ENCODE assay signal across 27 cellular contexts in genomic region chr10:95209509-95210127, GRCh38. TPM values are rescaled to one million over a fixed set of nuclear protein-coding genes. Genes with fewer than 3 reads are reported as not detected.
"Had no signal": no experiment of that assay in that cellular context is flagged by ENCODE, and none has a peak within 500 bp of the region (broad histone marks: within the 10 kb centered on the region; RNA-seq: fewer than 3 reads in every experiment).

No MANE protein-coding gene starts in this region.

- H3K36me3 ChIP-seq: gastrocnemius medialis, left ventricle myocardium inferior, suprapubic skin, transverse colon, uterus had no signal

- H3K4me3 Mint-ChIP-seq: activated CD4-positive, alpha-beta T cell treated with anti-CD3 and anti-CD28 coated beads, Interleukin-2, amount 10 ng/mL, durations not matched to agents 24 days and 14 days; activated CD8-positive, alpha-beta T cell treated with anti-CD3 and anti-CD28 coated beads for 36 hours; activated naive CD4-positive, alpha-beta T cell treated with anti-CD3 and anti-CD28 coated beads for 36 hours; stimulated activated naive CD8-positive, alpha-beta T cell treated with anti-CD3 and anti-CD28 coated beads, Interleukin-15, amount 100 ng/mL, for 72 hours; T-helper 2 cell treated with Interferon-gamma antibody and Interleukin-4, amounts not matched to agents 5 μg/mL and 100 μg/mL, for 36 hours had no signal

- H3K9me3 Mint-ChIP-seq: activated CD4-positive, alpha-beta T cell treated with anti-CD3 and anti-CD28 coated beads, Interleukin-2, amount 10 ng/mL, durations not matched to agents 24 days and 14 days; activated CD8-positive, alpha-beta T cell treated with anti-CD3 and anti-CD28 coated beads for 36 hours; stimulated activated naive CD8-positive, alpha-beta T cell treated with anti-CD3 and anti-CD28 coated beads, Interleukin-15, amount 100 ng/mL, for 72 hours; T-helper 2 cell treated with Interferon-gamma antibody and Interleukin-4, amounts not matched to agents 5 μg/mL and 100 μg/mL, for 36 hours had no signal

- H3K27ac ChIP-seq: body of pancreas, gastrocnemius medialis, left ventricle myocardium inferior, psoas muscle, skin epidermis, suprapubic skin, transverse colon, uterus had no signal

- H3K27ac Mint-ChIP-seq: activated CD4-positive, alpha-beta T cell treated with anti-CD3 and anti-CD28 coated beads, Interleukin-2, amount 10 ng/mL, durations not matched to agents 24 days and 14 days; activated CD8-positive, alpha-beta T cell treated with anti-CD3 and anti-CD28 coated beads for 36 hours; activated naive CD4-positive, alpha-beta T cell treated with anti-CD3 and anti-CD28 coated beads for 36 hours; T-helper 2 cell treated with Interferon-gamma antibody and Interleukin-4, amounts not matched to agents 5 μg/mL and 100 μg/mL, for 36 hours had no signal

- H3K9me3 ChIP-seq: body of pancreas, gastrocnemius medialis, psoas muscle, suprapubic skin, transverse colon, uterus had no signal

- H3K4me1 ChIP-seq: body of pancreas, gastrocnemius medialis, left ventricle myocardium inferior, psoas muscle, suprapubic skin, transverse colon, uterus had no signal

- DNase-seq: activated CD4-positive, CD25-positive, alpha-beta regulatory T cell; activated CD8-positive, alpha-beta T cell treated with anti-CD3 and anti-CD28 coated beads for 36 hours; activated naive CD4-positive, alpha-beta T cell treated with anti-CD3 and anti-CD28 coated beads for 36 hours; activated T-cell treated with anti-CD3 and anti-CD28 coated beads, Interleukin-2, amount 50 U/mL, for 1 hour; body of pancreas; gastrocnemius medialis; head of caudate nucleus; kidney glomerular epithelial cell; left ventricle myocardium inferior; mammary epithelial cell; psoas muscle; right cardiac atrium; stimulated activated CD4-positive, alpha-beta T cell treated with anti-CD3 and anti-CD28 coated beads, Interleukin-15, amount 100 ng/mL, for 24 hours; stimulated activated CD4-positive, alpha-beta T cell treated with anti-CD3 and anti-CD28 coated beads, Interleukin-2, amount 100 ng/mL, for 48 hours; stimulated activated naive CD8-positive, alpha-beta T cell treated with anti-CD3 and anti-CD28 coated beads, Interleukin-15, amount 100 ng/mL, for 72 hours; transverse colon; uterus had no signal

- H3K4me3 ChIP-seq: body of pancreas, gastrocnemius medialis, left ventricle myocardium inferior, psoas muscle, skin epidermis, suprapubic skin, transverse colon, uterus had no signal

- H3K27me3 ChIP-seq: body of pancreas, gastrocnemius medialis, suprapubic skin, transverse colon, uterus had no signal

- H3K4me1 Mint-ChIP-seq: activated CD4-positive, alpha-beta T cell treated with anti-CD3 and anti-CD28 coated beads, Interleukin-2, amount 10 ng/mL, durations not matched to agents 24 days and 14 days; stimulated activated naive CD8-positive, alpha-beta T cell treated with anti-CD3 and anti-CD28 coated beads, Interleukin-15, amount 100 ng/mL, for 72 hours had no signal

- ATAC-seq: activated CD8-positive, alpha-beta T cell treated with anti-CD3 and anti-CD28 coated beads for 36 hours; body of pancreas; gastrocnemius medialis; psoas muscle; right cardiac atrium; stimulated activated naive CD8-positive, alpha-beta T cell treated with anti-CD3 and anti-CD28 coated beads, Interleukin-15, amount 100 ng/mL, for 72 hours had no signal

RNA-seq across cellular contexts. Expression of gene ACSM6, which starts 15.6 kb away (rescaled TPM):
- total RNA-seq: activated CD4-positive, alpha-beta T cell treated with anti-CD3 and anti-CD28 coated beads, Interleukin-2, amount 10 ng/mL, durations not matched to agents 24 days and 14 days; activated CD8-positive, alpha-beta T cell treated with anti-CD3 and anti-CD28 coated beads for 36 hours; activated naive CD4-positive, alpha-beta T cell treated with anti-CD3 and anti-CD28 coated beads for 36 hours; dermis microvascular lymphatic vessel endothelial cell; epithelial cell of proximal tubule; fibroblast of lung; gastrocnemius medialis; left ventricle myocardium inferior; mammary epithelial cell; mononuclear cell; osteocyte; psoas muscle; right cardiac atrium; transverse colon; uterus had no signal
- polyA plus RNA-seq: fibroblast of lung, mammary epithelial cell, neural cell, psoas muscle, right cardiac atrium had no signal
